ENCODE assay signal across 1 cellular context in genomic region chr18:31950620-31951019, GRCh38.
TF ChIP-seq lines count a peak whose summit lies in the region.

No MANE protein-coding gene starts in this region.

TF ChIP-seq in GM23338, 12 proteins besides CTCF, POLR2A, EP300 and RAD21 (continued from another document):
- TF ChIP-seq REST (IDR thresholded peaks at IDR 0.05; ENCODE audit: unreplicated experiment), result no peak
- no peak for TF ChIP-seq POLR2AphosphoS5 (IDR thresholded peaks at IDR 0.05; ENCODE audit: low read depth)
- TF ChIP-seq, protein P1, sequence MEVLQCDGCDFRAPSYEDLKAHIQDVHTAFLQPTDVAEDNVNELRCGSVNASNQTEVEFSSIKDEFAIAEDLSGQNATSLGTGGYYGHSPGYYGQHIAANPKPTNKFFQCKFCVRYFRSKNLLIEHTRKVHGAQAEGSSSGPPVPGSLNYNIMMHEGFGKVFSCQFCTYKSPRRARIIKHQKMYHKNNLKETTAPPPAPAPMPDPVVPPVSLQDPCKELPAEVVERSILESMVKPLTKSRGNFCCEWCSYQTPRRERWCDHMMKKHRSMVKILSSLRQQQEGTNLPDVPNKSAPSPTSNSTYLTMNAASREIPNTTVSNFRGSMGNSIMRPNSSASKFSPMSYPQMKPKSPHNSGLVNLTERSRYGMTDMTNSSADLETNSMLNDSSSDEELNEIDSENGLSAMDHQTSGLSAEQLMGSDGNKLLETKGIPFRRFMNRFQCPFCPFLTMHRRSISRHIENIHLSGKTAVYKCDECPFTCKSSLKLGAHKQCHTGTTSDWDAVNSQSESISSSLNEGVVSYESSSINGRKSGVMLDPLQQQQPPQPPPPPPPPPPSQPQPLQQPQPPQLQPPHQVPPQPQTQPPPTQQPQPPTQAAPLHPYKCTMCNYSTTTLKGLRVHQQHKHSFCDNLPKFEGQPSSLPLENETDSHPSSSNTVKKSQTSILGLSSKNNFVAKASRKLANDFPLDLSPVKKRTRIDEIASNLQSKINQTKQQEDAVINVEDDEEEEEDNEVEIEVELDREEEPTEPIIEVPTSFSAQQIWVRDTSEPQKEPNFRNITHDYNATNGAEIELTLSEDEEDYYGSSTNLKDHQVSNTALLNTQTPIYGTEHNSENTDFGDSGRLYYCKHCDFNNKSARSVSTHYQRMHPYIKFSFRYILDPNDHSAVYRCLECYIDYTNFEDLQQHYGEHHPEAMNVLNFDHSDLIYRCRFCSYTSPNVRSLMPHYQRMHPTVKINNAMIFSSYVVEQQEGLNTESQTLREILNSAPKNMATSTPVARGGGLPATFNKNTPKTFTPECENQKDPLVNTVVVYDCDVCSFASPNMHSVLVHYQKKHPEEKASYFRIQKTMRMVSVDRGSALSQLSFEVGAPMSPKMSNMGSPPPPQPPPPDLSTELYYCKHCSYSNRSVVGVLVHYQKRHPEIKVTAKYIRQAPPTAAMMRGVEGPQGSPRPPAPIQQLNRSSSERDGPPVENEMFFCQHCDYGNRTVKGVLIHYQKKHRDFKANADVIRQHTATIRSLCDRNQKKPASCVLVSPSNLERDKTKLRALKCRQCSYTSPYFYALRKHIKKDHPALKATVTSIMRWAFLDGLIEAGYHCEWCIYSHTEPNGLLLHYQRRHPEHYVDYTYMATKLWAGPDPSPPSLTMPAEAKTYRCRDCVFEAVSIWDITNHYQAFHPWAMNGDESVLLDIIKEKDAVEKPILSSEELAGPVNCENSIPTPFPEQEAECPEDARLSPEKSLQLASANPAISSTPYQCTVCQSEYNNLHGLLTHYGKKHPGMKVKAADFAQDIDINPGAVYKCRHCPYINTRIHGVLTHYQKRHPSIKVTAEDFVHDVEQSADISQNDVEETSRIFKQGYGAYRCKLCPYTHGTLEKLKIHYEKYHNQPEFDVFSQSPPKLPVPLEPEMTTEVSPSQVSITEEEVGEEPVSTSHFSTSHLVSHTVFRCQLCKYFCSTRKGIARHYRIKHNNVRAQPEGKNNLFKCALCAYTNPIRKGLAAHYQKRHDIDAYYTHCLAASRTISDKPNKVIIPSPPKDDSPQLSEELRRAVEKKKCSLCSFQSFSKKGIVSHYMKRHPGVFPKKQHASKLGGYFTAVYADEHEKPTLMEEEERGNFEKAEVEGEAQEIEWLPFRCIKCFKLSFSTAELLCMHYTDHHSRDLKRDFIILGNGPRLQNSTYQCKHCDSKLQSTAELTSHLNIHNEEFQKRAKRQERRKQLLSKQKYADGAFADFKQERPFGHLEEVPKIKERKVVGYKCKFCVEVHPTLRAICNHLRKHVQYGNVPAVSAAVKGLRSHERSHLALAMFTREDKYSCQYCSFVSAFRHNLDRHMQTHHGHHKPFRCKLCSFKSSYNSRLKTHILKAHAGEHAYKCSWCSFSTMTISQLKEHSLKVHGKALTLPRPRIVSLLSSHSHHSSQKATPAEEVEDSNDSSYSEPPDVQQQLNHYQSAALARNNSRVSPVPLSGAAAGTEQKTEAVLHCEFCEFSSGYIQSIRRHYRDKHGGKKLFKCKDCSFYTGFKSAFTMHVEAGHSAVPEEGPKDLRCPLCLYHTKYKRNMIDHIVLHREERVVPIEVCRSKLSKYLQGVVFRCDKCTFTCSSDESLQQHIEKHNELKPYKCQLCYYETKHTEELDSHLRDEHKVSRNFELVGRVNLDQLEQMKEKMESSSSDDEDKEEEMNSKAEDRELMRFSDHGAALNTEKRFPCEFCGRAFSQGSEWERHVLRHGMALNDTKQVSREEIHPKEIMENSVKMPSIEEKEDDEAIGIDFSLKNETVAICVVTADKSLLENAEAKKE (CRISPR knock-in tag; IDR thresholded peaks at IDR 0.05), result no peak
TF ChIP-seq in GM23338: peak in this region for 0.
